8 cellular contexts compared by ENCODE assay signal in the genomic region with DNA sequence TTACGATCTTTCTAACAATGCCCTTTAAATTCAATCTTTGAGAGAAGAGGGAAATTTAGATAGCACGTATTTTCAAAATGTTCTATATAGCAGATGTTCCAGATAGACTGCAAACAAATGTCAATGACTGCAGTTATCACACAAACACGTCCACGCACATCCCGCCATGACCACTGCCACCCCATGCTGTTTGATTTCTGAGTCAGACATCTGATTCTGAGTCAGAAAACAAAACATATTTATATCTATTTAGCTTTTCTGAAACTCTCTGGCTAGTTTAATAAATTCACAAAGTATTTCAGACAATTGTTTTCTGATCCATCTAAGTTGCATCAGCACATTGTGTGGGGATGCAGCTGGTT.
DNase-seq lines count a peak whose midpoint lies in the region; ATAC-seq lines count a peak whose summit lies in the region.

No MANE protein-coding gene starts in this region.

- ATAC-seq in stimulated activated naive CD8-positive, alpha-beta T cell treated with anti-CD3 and anti-CD28 coated beads, Interleukin-15, amount 100 ng/mL, for 72 hours = peak; percentile 55

- H3K4me3 Mint-ChIP-seq in immature natural killer cell = peak overlapping the region; percentile 85 to 95 (median 85)
- peak overlapping the region; percentile 82 to 91 for H3K4me3 Mint-ChIP-seq in stimulated activated naive CD8-positive, alpha-beta T cell treated with anti-CD3 and anti-CD28 coated beads, Interleukin-15, amount 100 ng/mL, for 72 hours

- H3K27ac Mint-ChIP-seq in immature natural killer cell = peak overlapping the region; percentile 88 to 97 (median 94)
- peak overlapping the region; percentile 91 to 97 for H3K27ac Mint-ChIP-seq in stimulated activated naive CD8-positive, alpha-beta T cell treated with anti-CD3 and anti-CD28 coated beads, Interleukin-15, amount 100 ng/mL, for 72 hours

- H3K9me3 Mint-ChIP-seq in immature natural killer cell = no peaks in the 10 kb centered on the region
- no peaks in the 10 kb centered on the region for H3K9me3 Mint-ChIP-seq in stimulated activated naive CD8-positive, alpha-beta T cell treated with anti-CD3 and anti-CD28 coated beads, Interleukin-15, amount 100 ng/mL, for 72 hours

- DNase-seq in NCI-H1694 (lab: John Stamatoyannopoulos, UW) (peak; percentile 15), NCI-H1694 treated with DMSO at 0.1 percent for 48 hours (lab: John Stamatoyannopoulos, UW) (no peak), activated T-cell treated with anti-CD3 and anti-CD28 coated beads for 24 hours (ENCODE audit: low read depth) (peak; percentile 46), immature natural killer cell (peak; percentile 47 to 61 (median 49)), NCI-H748 (lab: John Stamatoyannopoulos, UW; ENCODE audit: unreplicated experiment) (no peak), AML-193 (lab: John Stamatoyannopoulos, UW) (no peak), NCI-H146 treated with DMSO at 0.1 percent for 48 hours (lab: John Stamatoyannopoulos, UW; ENCODE audit: unreplicated experiment) (no peak)
- DNase-seq in stimulated activated naive CD8-positive, alpha-beta T cell treated with anti-CD3 and anti-CD28 coated beads, Interleukin-15, amount 100 ng/mL, for 72 hours = peak; percentile 52 to 80

- H3K27me3 Mint-ChIP-seq in immature natural killer cell (ENCODE audit: low read depth in 3 of 3) = peaks cover 4 to 23% (median 12%) of the 10 kb centered on the region in 3 donors
- no peaks in the 10 kb centered on the region for H3K27me3 Mint-ChIP-seq in stimulated activated naive CD8-positive, alpha-beta T cell treated with anti-CD3 and anti-CD28 coated beads, Interleukin-15, amount 100 ng/mL, for 72 hours

- H3K36me3 Mint-ChIP-seq in immature natural killer cell = no peaks in the 10 kb centered on the region

- H3K4me1 Mint-ChIP-seq in immature natural killer cell = peaks cover 67 to 76% of the 10 kb centered on the region in 2 donors
- H3K4me1 Mint-ChIP-seq in stimulated activated naive CD8-positive, alpha-beta T cell treated with anti-CD3 and anti-CD28 coated beads, Interleukin-15, amount 100 ng/mL, for 72 hours = peaks cover 57% of the 10 kb centered on the region

Comparison
In these comparisons a context has a peak if more than half of its experiments do, and no peak if none do; other contexts are left out.
1. DNase-seq: peak in NCI-H1694 (single experiment), activated T-cell treated with anti-CD3 and anti-CD28 coated beads for 24 hours (single experiment), immature natural killer cell (3 of 3) and stimulated activated naive CD8-positive, alpha-beta T cell treated with anti-CD3 and anti-CD28 coated beads, Interleukin-15, amount 100 ng/mL, for 72 hours (2 of 2); none in NCI-H1694 treated with DMSO at 0.1 percent for 48 hours (single experiment), NCI-H748 (single experiment), AML-193 (0 of 2) and NCI-H146 treated with DMSO at 0.1 percent for 48 hours (single experiment).